Comparison of ENCODE assay signal across 7 cellular contexts in genomic region chr21:42654179-42654912, GRCh38. TPM values are rescaled to one million over a fixed set of nuclear protein-coding genes. Genes with fewer than 3 reads are reported as not detected.
DNase-seq lines count a peak whose midpoint lies in the region; ATAC-seq and TF ChIP-seq lines count a peak whose summit lies in the region.

No MANE protein-coding gene starts in this region.

- H3K27ac Mint-ChIP-seq in activated T-helper 1 cell treated with anti-CD3 and anti-CD28 coated beads, Interleukin-12 subunit alpha, Interleukin-12 subunit beta, Interleukin-2, Interleukin-4 antibody, amounts not matched to agents 30 ng/mL and 10 ng/mL and 1 ng/mL, durations not matched to agents 14 hours and 24 hours and 36 hours = no peak overlapping the region

- H3K27me3 Mint-ChIP-seq in activated T-helper 1 cell treated with anti-CD3 and anti-CD28 coated beads, Interleukin-12 subunit alpha, Interleukin-12 subunit beta, Interleukin-2, Interleukin-4 antibody, amounts not matched to agents 30 ng/mL and 10 ng/mL and 1 ng/mL, durations not matched to agents 14 hours and 24 hours and 36 hours (ENCODE audit: insufficient read depth) = peaks cover 34% of the 10 kb centered on the region

- H3K27ac ChIP-seq in substantia nigra (ENCODE audit: low read depth, low read length, poor library complexity, severe bottlenecking) = peak overlapping the region; percentile 23

- no peak for TF ChIP-seq CTCF in GM13977 (IDR thresholded peaks at IDR 0.05; ENCODE audit: extremely low read depth, insufficient read depth, missing control alignments)

- H3K36me3 Mint-ChIP-seq in activated T-helper 1 cell treated with anti-CD3 and anti-CD28 coated beads, Interleukin-12 subunit alpha, Interleukin-12 subunit beta, Interleukin-2, Interleukin-4 antibody, amounts not matched to agents 30 ng/mL and 10 ng/mL and 1 ng/mL, durations not matched to agents 14 hours and 24 hours and 36 hours (ENCODE audit: low read depth) = no peaks in the 10 kb centered on the region

- ATAC-seq in left colon (peak; percentile 40), HG02970 (IDR thresholded peaks at IDR 0.05; ENCODE audit: low FRiP score, unreplicated experiment) (no peak)

- DNase-seq in GM13977 (ENCODE audit: low spot score) (peak; percentile 76), NCI-H2029 (lab: John Stamatoyannopoulos, UW) (peak; percentile 29), left colon (peak in 1 of 2 donors; percentile 36), substantia nigra (lab: John Stamatoyannopoulos, UW) (peak in 2 of 49 donors; percentile 22 to 40), NOMO-1 treated with dmso at 0.1 percent for 144 hours (lab: John Stamatoyannopoulos, UW; ENCODE audit: unreplicated experiment) (no peak)
- DNase-seq in activated T-helper 1 cell treated with anti-CD3 and anti-CD28 coated beads, Interleukin-12 subunit alpha, Interleukin-12 subunit beta, Interleukin-2, Interleukin-4 antibody, amounts not matched to agents 30 ng/mL and 10 ng/mL and 1 ng/mL, durations not matched to agents 14 hours and 24 hours and 36 hours (ENCODE audit: low spot score) = no peak

- intact Hi-C loops in activated T-helper 1 cell treated with anti-CD3 and anti-CD28 coated beads, Interleukin-12 subunit alpha, Interleukin-12 subunit beta, Interleukin-2, Interleukin-4 antibody, amounts not matched to agents 30 ng/mL and 10 ng/mL and 1 ng/mL, durations not matched to agents 14 hours and 24 hours and 36 hours (cut with micrococcal nuclease) = loop anchor here (1.0 kb wide), 1 partner anchor 30 kb away; no protein-coding TSS in a partner anchor
- intact Hi-C loops in left colon (cut with DNase I, micrococcal nuclease) = no loop called here

- in situ Hi-C loops in GM13977 (cut with MboI; ENCODE audit: low pct_unique_long_range_greater_than_20kb, low sequenced_read_pairs, unreplicated experiment) = no loop called here

- H3K4me3 Mint-ChIP-seq in activated T-helper 1 cell treated with anti-CD3 and anti-CD28 coated beads, Interleukin-12 subunit alpha, Interleukin-12 subunit beta, Interleukin-2, Interleukin-4 antibody, amounts not matched to agents 30 ng/mL and 10 ng/mL and 1 ng/mL, durations not matched to agents 14 hours and 24 hours and 36 hours = peak overlapping the region; percentile 43

- H3K9me3 Mint-ChIP-seq in activated T-helper 1 cell treated with anti-CD3 and anti-CD28 coated beads, Interleukin-12 subunit alpha, Interleukin-12 subunit beta, Interleukin-2, Interleukin-4 antibody, amounts not matched to agents 30 ng/mL and 10 ng/mL and 1 ng/mL, durations not matched to agents 14 hours and 24 hours and 36 hours = no peaks in the 10 kb centered on the region

- H3K4me1 Mint-ChIP-seq in activated T-helper 1 cell treated with anti-CD3 and anti-CD28 coated beads, Interleukin-12 subunit alpha, Interleukin-12 subunit beta, Interleukin-2, Interleukin-4 antibody, amounts not matched to agents 30 ng/mL and 10 ng/mL and 1 ng/mL, durations not matched to agents 14 hours and 24 hours and 36 hours (ENCODE audit: low read depth) = peaks cover 10% of the 10 kb centered on the region

RNA-seq across cellular contexts. Expression of gene PDE9A, which starts 0.9 kb away (rescaled TPM):
- total RNA-seq in activated T-helper 1 cell treated with anti-CD3 and anti-CD28 coated beads, Interleukin-12 subunit alpha, Interleukin-12 subunit beta, Interleukin-2, Interleukin-4 antibody, amounts not matched to agents 30 ng/mL and 10 ng/mL and 1 ng/mL, durations not matched to agents 14 hours and 24 hours and 36 hours = 9.6 and 9.7 TPM in 2 replicates
- 100 to 1,000 TPM; 117 to 236 TPM for total RNA-seq in left colon

Comparison
In these comparisons a context has a peak if more than half of its experiments do, and no peak if none do; other contexts are left out.
1. DNase-seq: peak in GM13977 (single experiment) and NCI-H2029 (single experiment); none in activated T-helper 1 cell treated with anti-CD3 and anti-CD28 coated beads, Interleukin-12 subunit alpha, Interleukin-12 subunit beta, Interleukin-2, Interleukin-4 antibody, amounts not matched to agents 30 ng/mL and 10 ng/mL and 1 ng/mL, durations not matched to agents 14 hours and 24 hours and 36 hours (single experiment) and NOMO-1 treated with dmso at 0.1 percent for 144 hours (single experiment).
2. RNA of gene PDE9A, which starts 0.9 kb away (total RNA-seq): 117 to 236 TPM in left colon; 9.6 to 9.7 TPM in activated T-helper 1 cell treated with anti-CD3 and anti-CD28 coated beads, Interleukin-12 subunit alpha, Interleukin-12 subunit beta, Interleukin-2, Interleukin-4 antibody, amounts not matched to agents 30 ng/mL and 10 ng/mL and 1 ng/mL, durations not matched to agents 14 hours and 24 hours and 36 hours; every median in the first group is over 10 times any median in the second.